In genomic region chrX:50447535-50447934, GRCh38 we compare ENCODE assay signal across 42 cellular contexts. TPM values are rescaled to one million over a fixed set of nuclear protein-coding genes. Genes with fewer than 3 reads are reported as not detected.
"Had no signal": no experiment of that assay in that cellular context is flagged by ENCODE, and none has a peak within 500 bp of the region (broad histone marks: within the 10 kb centered on the region; RNA-seq: fewer than 3 reads in every experiment).

No MANE protein-coding gene starts in this region.

- DNase-seq: activated effector memory CD4-positive, alpha-beta T cell treated with anti-CD3 and anti-CD28 coated beads, Interleukin-2, amount 50 U/mL, for 16 hours; activated effector memory CD4-positive, alpha-beta T cell treated with Interleukin-2 at 50 U/mL for 16 hours; activated gamma-delta T cell; activated gamma-delta T cell treated with Interleukin-2 at 50 U/mL for 16 hours; activated naive CD4-positive, alpha-beta T cell; activated naive CD4-positive, alpha-beta T cell treated with anti-CD3 and anti-CD28 coated beads for 36 hours; activated naive CD4-positive, alpha-beta T cell treated with anti-CD3 and anti-CD28 coated beads, Interleukin-2, amount 10 ng/mL, durations not matched to agents 7 days and 5 days; activated naive CD4-positive, alpha-beta T cell treated with anti-CD3 and anti-CD28 coated beads, Interleukin-2, amount 50 U/mL, for 16 hours; activated naive CD4-positive, alpha-beta T cell treated with Interleukin-2 at 50 U/mL for 16 hours; activated naive CD8-positive, alpha-beta T cell treated with anti-CD3 and anti-CD28 coated beads for 36 hours; activated naive CD8-positive, alpha-beta T cell treated with anti-CD3 and anti-CD28 coated beads, Interleukin-2, amount 10 ng/mL, durations not matched to agents 7 days and 5 days; activated naive CD8-positive, alpha-beta T cell treated with anti-CD3 and anti-CD28 coated beads, Interleukin-2, amount 50 U/mL, for 24 hours; activated T-cell treated with anti-CD3 and anti-CD28 coated beads for 4 hours; activated T-cell treated with anti-CD3 and anti-CD28 coated beads, Interleukin-2, amount 50 U/mL, for 1 hour; activated T-cell treated with anti-CD3 and anti-CD28 coated beads, Interleukin-2, amount 50 U/mL, for 24 hours; activated T-cell treated with anti-CD3 and anti-CD28 coated beads, Interleukin-2, amount 50 U/mL, for 4 hours; activated T-cell treated with anti-CD3 and anti-CD28 coated beads, Interleukin-2, amount 50 U/mL, for 48 hours; activated T-cell treated with anti-CD3 and anti-CD28 coated beads, Interleukin-2, amount 50 U/mL, for 72 hours; adrenal gland; amniotic stem cell; amygdala; anterior cingulate cortex; aorta; body of pancreas; brain microvascular endothelial cell; caudate nucleus; central memory CD4-positive, alpha-beta T cell; cerebellar nuclear complex had no signal

- H3K4me1 ChIP-seq: adrenal gland, ascending aorta, body of pancreas, breast epithelium had no signal

- H3K4me3 Mint-ChIP-seq: activated naive CD4-positive, alpha-beta T cell treated with anti-CD3 and anti-CD28 coated beads for 36 hours; activated naive CD4-positive, alpha-beta T cell treated with anti-CD3 and anti-CD28 coated beads, Interleukin-2, amount 10 ng/mL, durations not matched to agents 7 days and 5 days; activated naive CD4-positive, alpha-beta T cell treated with anti-CD3 and anti-CD28 coated beads, Interleukin-2, amount 50 U/mL, for 24 hours; activated naive CD8-positive, alpha-beta T cell; activated naive CD8-positive, alpha-beta T cell treated with anti-CD3 and anti-CD28 coated beads for 36 hours; activated naive CD8-positive, alpha-beta T cell treated with anti-CD3 and anti-CD28 coated beads, Interleukin-2, amount 10 ng/mL, durations not matched to agents 7 days and 5 days; activated naive CD8-positive, alpha-beta T cell treated with anti-CD3 and anti-CD28 coated beads, Interleukin-2, amount 50 U/mL, for 24 hours; activated T-cell treated with anti-CD3 and anti-CD28 coated beads, Interleukin-2, amount 50 U/mL, for 24 hours; activated T-cell treated with anti-CD3 and anti-CD28 coated beads, Interleukin-2, amount 50 U/mL, for 4 hours; activated T-cell treated with anti-CD3 and anti-CD28 coated beads, Interleukin-2, amount 50 U/mL, for 72 hours; activated T-helper 1 cell treated with anti-CD3 and anti-CD28 coated beads, Interleukin-12 subunit alpha, Interleukin-12 subunit beta, Interleukin-2, Interleukin-4 antibody, amounts not matched to agents 30 ng/mL and 10 ng/mL and 1 ng/mL, durations not matched to agents 14 hours and 24 hours and 36 hours; activated T-helper 17 cell treated with anti-CD3 and anti-CD28 coated beads, Interleukin-2, amount 50 U/mL, for 72 hours; brain; central memory CD8-positive, alpha-beta T cell had no signal

- H3K27ac ChIP-seq: adrenal gland, ascending aorta, body of pancreas, brain microvascular endothelial cell, breast epithelium, cardiac muscle cell had no signal

- H3K27me3 ChIP-seq: ascending aorta, body of pancreas, brain microvascular endothelial cell, cardiac muscle cell had no signal

- FAIRE-seq: bronchial epithelial cell had no signal

- H3K36me3 Mint-ChIP-seq: activated naive CD4-positive, alpha-beta T cell treated with anti-CD3 and anti-CD28 coated beads, Interleukin-2, amount 10 ng/mL, durations not matched to agents 7 days and 5 days; activated naive CD4-positive, alpha-beta T cell treated with anti-CD3 and anti-CD28 coated beads, Interleukin-2, amount 50 U/mL, for 24 hours; activated naive CD4-positive, alpha-beta T cell treated with anti-CD3 and anti-CD28 coated beads, Interleukin-2, amount 50 U/mL, for 72 hours; activated naive CD8-positive, alpha-beta T cell; activated naive CD8-positive, alpha-beta T cell treated with anti-CD3 and anti-CD28 coated beads for 36 hours; activated naive CD8-positive, alpha-beta T cell treated with anti-CD3 and anti-CD28 coated beads, Interleukin-2, amount 10 ng/mL, durations not matched to agents 7 days and 5 days; brain had no signal

- H3K4me3 ChIP-seq: adrenal gland, ascending aorta, body of pancreas, breast epithelium, cardiac muscle cell had no signal

- H3K9me3 Mint-ChIP-seq: activated naive CD4-positive, alpha-beta T cell treated with anti-CD3 and anti-CD28 coated beads for 36 hours; activated naive CD4-positive, alpha-beta T cell treated with anti-CD3 and anti-CD28 coated beads, Interleukin-2, amount 10 ng/mL, durations not matched to agents 7 days and 5 days; activated naive CD4-positive, alpha-beta T cell treated with anti-CD3 and anti-CD28 coated beads, Interleukin-2, amount 50 U/mL, for 24 hours; activated naive CD4-positive, alpha-beta T cell treated with anti-CD3 and anti-CD28 coated beads, Interleukin-2, amount 50 U/mL, for 72 hours; activated naive CD8-positive, alpha-beta T cell treated with anti-CD3 and anti-CD28 coated beads for 36 hours; activated naive CD8-positive, alpha-beta T cell treated with anti-CD3 and anti-CD28 coated beads, Interleukin-2, amount 10 ng/mL, durations not matched to agents 7 days and 5 days; activated naive CD8-positive, alpha-beta T cell treated with anti-CD3 and anti-CD28 coated beads, Interleukin-2, amount 50 U/mL, for 24 hours; activated T-cell treated with anti-CD3 and anti-CD28 coated beads, Interleukin-2, amount 50 U/mL, for 24 hours; activated T-cell treated with anti-CD3 and anti-CD28 coated beads, Interleukin-2, amount 50 U/mL, for 4 hours; activated T-helper 1 cell treated with anti-CD3 and anti-CD28 coated beads, Interleukin-12 subunit alpha, Interleukin-12 subunit beta, Interleukin-2, Interleukin-4 antibody, amounts not matched to agents 30 ng/mL and 10 ng/mL and 1 ng/mL, durations not matched to agents 14 hours and 24 hours and 36 hours; activated T-helper 17 cell treated with anti-CD3 and anti-CD28 coated beads, Interleukin-2, amount 50 U/mL, for 72 hours; activated T-helper 2 cell treated with anti-CD3 and anti-CD28 coated beads, Interferon-gamma antibody, Interleukin-2, Interleukin-4, amounts not matched to agents 10 μg/mL and 5 μg/mL and 100 μg/mL, durations not matched to agents 14 hours and 24 hours and 36 hours; central memory CD8-positive, alpha-beta T cell had no signal

- H3K36me3 ChIP-seq: adrenal gland, ascending aorta, brain microvascular endothelial cell, breast epithelium, cardiac muscle cell had no signal

- H3K27me3 Mint-ChIP-seq: activated naive CD4-positive, alpha-beta T cell treated with anti-CD3 and anti-CD28 coated beads, Interleukin-2, amount 10 ng/mL, durations not matched to agents 7 days and 5 days; activated naive CD8-positive, alpha-beta T cell treated with anti-CD3 and anti-CD28 coated beads, Interleukin-2, amount 50 U/mL, for 24 hours; brain; central memory CD8-positive, alpha-beta T cell had no signal

- H3K27ac Mint-ChIP-seq: activated naive CD4-positive, alpha-beta T cell treated with anti-CD3 and anti-CD28 coated beads for 36 hours; activated naive CD4-positive, alpha-beta T cell treated with anti-CD3 and anti-CD28 coated beads, Interleukin-2, amount 10 ng/mL, durations not matched to agents 7 days and 5 days; activated naive CD4-positive, alpha-beta T cell treated with anti-CD3 and anti-CD28 coated beads, Interleukin-2, amount 50 U/mL, for 24 hours; activated naive CD4-positive, alpha-beta T cell treated with anti-CD3 and anti-CD28 coated beads, Interleukin-2, amount 50 U/mL, for 72 hours; activated naive CD8-positive, alpha-beta T cell; activated naive CD8-positive, alpha-beta T cell treated with anti-CD3 and anti-CD28 coated beads for 36 hours; activated naive CD8-positive, alpha-beta T cell treated with anti-CD3 and anti-CD28 coated beads, Interleukin-2, amount 10 ng/mL, durations not matched to agents 7 days and 5 days; activated naive CD8-positive, alpha-beta T cell treated with anti-CD3 and anti-CD28 coated beads, Interleukin-2, amount 50 U/mL, for 24 hours; activated T-cell treated with anti-CD3 and anti-CD28 coated beads, Interleukin-2, amount 50 U/mL, for 24 hours; activated T-cell treated with anti-CD3 and anti-CD28 coated beads, Interleukin-2, amount 50 U/mL, for 72 hours; activated T-helper 1 cell treated with anti-CD3 and anti-CD28 coated beads, Interleukin-12 subunit alpha, Interleukin-12 subunit beta, Interleukin-2, Interleukin-4 antibody, amounts not matched to agents 30 ng/mL and 10 ng/mL and 1 ng/mL, durations not matched to agents 14 hours and 24 hours and 36 hours; activated T-helper 17 cell treated with anti-CD3 and anti-CD28 coated beads, Interleukin-2, amount 50 U/mL, for 72 hours; activated T-helper 2 cell treated with anti-CD3 and anti-CD28 coated beads, Interferon-gamma antibody, Interleukin-2, Interleukin-4, amounts not matched to agents 10 μg/mL and 5 μg/mL and 100 μg/mL, durations not matched to agents 14 hours and 24 hours and 36 hours; brain had no signal

- H3K4me1 Mint-ChIP-seq: activated naive CD4-positive, alpha-beta T cell treated with anti-CD3 and anti-CD28 coated beads, Interleukin-2, amount 10 ng/mL, durations not matched to agents 7 days and 5 days; activated naive CD4-positive, alpha-beta T cell treated with anti-CD3 and anti-CD28 coated beads, Interleukin-2, amount 50 U/mL, for 24 hours; activated naive CD8-positive, alpha-beta T cell treated with anti-CD3 and anti-CD28 coated beads for 36 hours; activated naive CD8-positive, alpha-beta T cell treated with anti-CD3 and anti-CD28 coated beads, Interleukin-2, amount 10 ng/mL, durations not matched to agents 7 days and 5 days; activated naive CD8-positive, alpha-beta T cell treated with anti-CD3 and anti-CD28 coated beads, Interleukin-2, amount 50 U/mL, for 24 hours; activated T-helper 17 cell treated with anti-CD3 and anti-CD28 coated beads, Interleukin-2, amount 50 U/mL, for 72 hours; brain; central memory CD8-positive, alpha-beta T cell had no signal

- ATAC-seq: activated naive CD4-positive, alpha-beta T cell treated with anti-CD3 and anti-CD28 coated beads, Interleukin-2, amount 50 U/mL, for 72 hours; activated naive CD8-positive, alpha-beta T cell treated with anti-CD3 and anti-CD28 coated beads, Interleukin-2, amount 50 U/mL, for 24 hours; activated T-cell treated with anti-CD3 and anti-CD28 coated beads, Interleukin-2, amount 50 U/mL, for 4 hours; activated T-cell treated with anti-CD3 and anti-CD28 coated beads, Interleukin-2, amount 50 U/mL, for 72 hours; activated T-helper 17 cell treated with anti-CD3 and anti-CD28 coated beads, Interleukin-2, amount 50 U/mL, for 72 hours; body of pancreas had no signal

- H3K9me3 ChIP-seq: adrenal gland, ascending aorta, body of pancreas had no signal

RNA-seq across cellular contexts. Expression of gene DGKK, which starts 23.1 kb away (rescaled TPM):
- total RNA-seq: activated naive CD4-positive, alpha-beta T cell treated with anti-CD3 and anti-CD28 coated beads for 36 hours; activated naive CD4-positive, alpha-beta T cell treated with anti-CD3 and anti-CD28 coated beads, Interleukin-2, amount 50 U/mL, for 72 hours; activated naive CD8-positive, alpha-beta T cell treated with anti-CD3 and anti-CD28 coated beads for 36 hours; activated naive CD8-positive, alpha-beta T cell treated with anti-CD3 and anti-CD28 coated beads, Interleukin-2, amount 10 ng/mL, durations not matched to agents 7 days and 5 days; activated T-cell treated with anti-CD3 and anti-CD28 coated beads, Interleukin-2, amount 50 U/mL, for 72 hours; activated T-helper 1 cell treated with anti-CD3 and anti-CD28 coated beads, Interleukin-12 subunit alpha, Interleukin-12 subunit beta, Interleukin-2, Interleukin-4 antibody, amounts not matched to agents 30 ng/mL and 10 ng/mL and 1 ng/mL, durations not matched to agents 14 hours and 24 hours and 36 hours; activated T-helper 17 cell treated with anti-CD3 and anti-CD28 coated beads, Interleukin-2, amount 50 U/mL, for 72 hours; activated T-helper 2 cell treated with anti-CD3 and anti-CD28 coated beads, Interferon-gamma antibody, Interleukin-2, Interleukin-4, amounts not matched to agents 10 μg/mL and 5 μg/mL and 100 μg/mL, durations not matched to agents 14 hours and 24 hours and 36 hours; aorta; ascending aorta; body of pancreas; breast epithelium; bronchial epithelial cell; cardiac septum; chondrocyte had no signal
- polyA plus RNA-seq: aorta had no signal
